ENCODE assay signal across 30 cellular contexts in genomic region chr21:31107151-31107785, GRCh38.
A peak's percentile ranks its signal among the peaks of the same experiment; 100 is the strongest.
DNase-seq lines count a peak whose midpoint lies in the region; ATAC-seq, FAIRE-seq and TF ChIP-seq lines count a peak whose summit lies in the region.
"Had no signal": no experiment of that assay in that cellular context is flagged by ENCODE, and none has a peak within 500 bp of the region (broad histone marks: within the 10 kb centered on the region; RNA-seq: fewer than 3 reads in every experiment).

No MANE protein-coding gene starts in this region.

- H3K4me1 ChIP-seq in BLaER1 = peaks cover 65% of the 10 kb centered on the region
- H3K4me1 ChIP-seq in adipocyte (ENCODE audit: control insufficient read depth, insufficient read depth, low read length) = no peaks in the 10 kb centered on the region
- H3K4me1 ChIP-seq in lower lobe of right lung = peaks cover 32% of the 10 kb centered on the region
- peaks cover 15% of the 10 kb centered on the region for H3K4me1 ChIP-seq in effector memory CD4-positive, alpha-beta T cell (ENCODE audit: control insufficient read depth, insufficient read depth, low read length, poor library complexity, severe bottlenecking)
- H3K4me1 ChIP-seq: esophagus muscularis mucosa, psoas muscle had no signal

- H3K27me3 ChIP-seq in BLaER1 = no peaks in the 10 kb centered on the region
- H3K27me3 ChIP-seq in adipocyte (replicated peaks; ENCODE audit: control insufficient read depth, insufficient read depth, low read length) = no peaks in the 10 kb centered on the region
- no peaks in the 10 kb centered on the region for H3K27me3 ChIP-seq in lower lobe of right lung (ENCODE audit: low read depth)
- H3K27me3 ChIP-seq in effector memory CD4-positive, alpha-beta T cell (replicated peaks; ENCODE audit: control insufficient read depth, insufficient read depth, low read length, poor library complexity, severe bottlenecking) = no peaks in the 10 kb centered on the region
- H3K27me3 ChIP-seq: SJCRH30, upper lobe of right lung had no signal

- H3K9me3 ChIP-seq in BLaER1 (peaks cover 35% of the 10 kb centered on the region), adipocyte (ENCODE audit: control insufficient read depth, low read length) (no peaks in the 10 kb centered on the region), lower lobe of right lung (no peaks in the 10 kb centered on the region)
- H3K9me3 ChIP-seq in effector memory CD4-positive, alpha-beta T cell (ENCODE audit: control insufficient read depth, low read length) = no peaks in the 10 kb centered on the region
- H3K9me3 ChIP-seq: esophagus muscularis mucosa, psoas muscle, SJCRH30, upper lobe of right lung had no signal

- H3K9ac ChIP-seq in BLaER1 (peak overlapping the region; percentile 1; the same call in 1 of the 2 replicates), adipocyte (ENCODE audit: low read length) (no peak overlapping the region)

- no peak for TF ChIP-seq CTCF in lower lobe of right lung (IDR thresholded peaks at IDR 0.05)

- no peaks in the 10 kb centered on the region for H4K20me1 ChIP-seq in BLaER1

- TF ChIP-seq POLR2A in H54 (IDR thresholded peaks at IDR 0.05; ENCODE audit: low read depth, low read length) = no peak

- H3K4me2 ChIP-seq in BLaER1 = peak overlapping the region; percentile 63

- DNase-seq in adipocyte (ENCODE audit: low read depth) (peak; percentile 3), lower lobe of right lung (no peak), H54 (ENCODE audit: insufficient read length, low spot score) (no peak), activated gamma-delta T cell (lab: John Stamatoyannopoulos, UW) (no peak)
- no peak for DNase-seq in effector memory CD4-positive, alpha-beta T cell
- DNase-seq: activated CD4-positive, alpha-beta T cell treated with anti-CD3 and anti-CD28 coated beads for 36 hours; CD8-positive, alpha-beta memory T cell; EL; head of caudate nucleus; islet precursor cell; NCI-H1105; NCI-H187 treated with DMSO at 0.1 percent for 48 hours; NCI-H2171; occipital lobe; psoas muscle; RPMI8226; SJCRH30; stimulated activated naive B cell treated with anti-CD40 and anti-IgM and Interleukin-4, amounts not matched to agents 10 μg/mL and 1 μg/mL and 100 μg/mL, for 72 hours; substantia nigra; T1000; upper lobe of right lung had no signal

- peak; percentile 18 for ATAC-seq in GM18511 (IDR thresholded peaks at IDR 0.05; ENCODE audit: unreplicated experiment)
- no peak for ATAC-seq in lower lobe of right lung
- no peak for ATAC-seq in HG02588 (IDR thresholded peaks at IDR 0.05; ENCODE audit: unreplicated experiment)
- ATAC-seq: activated CD4-positive, alpha-beta T cell treated with anti-CD3 and anti-CD28 coated beads for 36 hours; K562; natural killer cell treated with Interleukin-12 subunit alpha and Interleukin-12 subunit beta and Interleukin-15 and Interleukin-18, amount 100 ng/mL, for 72 hours; psoas muscle had no signal

- H3K36me3 ChIP-seq in BLaER1 = peaks cover 6% of the 10 kb centered on the region; the same call in 1 of the 2 replicates
- no peaks in the 10 kb centered on the region for H3K36me3 ChIP-seq in adipocyte (ENCODE audit: control insufficient read depth, insufficient read depth, low read length, severe bottlenecking)
- no peaks in the 10 kb centered on the region for H3K36me3 ChIP-seq in lower lobe of right lung
- no peaks in the 10 kb centered on the region for H3K36me3 ChIP-seq in effector memory CD4-positive, alpha-beta T cell (ENCODE audit: control insufficient read depth, insufficient read depth, low read length)
- H3K36me3 ChIP-seq: esophagus muscularis mucosa, SJCRH30, upper lobe of right lung had no signal

- no peak for FAIRE-seq in H54 (lab: Jason Lieb, UNC)
- FAIRE-seq: A204.1, HTR-8/SVneo, K562 had no signal

- H3K27ac ChIP-seq in BLaER1 (peak overlapping the region; percentile 79), lower lobe of right lung (peak overlapping the region; percentile 36)
- no peak overlapping the region for H3K27ac ChIP-seq in effector memory CD4-positive, alpha-beta T cell (ENCODE audit: insufficient read depth, low read length, poor library complexity, severe bottlenecking)
- H3K27ac ChIP-seq: esophagus muscularis mucosa, psoas muscle, SJCRH30, upper lobe of right lung, VCaP had no signal

- H3K4me3 ChIP-seq in BLaER1 (peak overlapping the region; percentile 34), adipocyte (ENCODE audit: low read length) (no peak overlapping the region), lower lobe of right lung (no peak overlapping the region)
- no peak overlapping the region for H3K4me3 ChIP-seq in effector memory CD4-positive, alpha-beta T cell (ENCODE audit: insufficient read depth, low read depth, low read length, poor library complexity, severe bottlenecking)
- H3K4me3 ChIP-seq: esophagus muscularis mucosa, K562, psoas muscle, SJCRH30, upper lobe of right lung had no signal

- intact Hi-C loops in lower lobe of right lung (cut with DNase I) = no loop called here
